ENCODE assay signal across 19 cellular contexts in genomic region chr3:43032217-43032545, GRCh38. TPM values are rescaled to one million over a fixed set of nuclear protein-coding genes. Genes with fewer than 3 reads are reported as not detected.
A peak's percentile ranks its signal among the peaks of the same experiment; 100 is the strongest.
DNase-seq lines count a peak whose midpoint lies in the region; ATAC-seq, FAIRE-seq and TF ChIP-seq lines count a peak whose summit lies in the region.
"Had no signal": no experiment of that assay in that cellular context is flagged by ENCODE, and none has a peak within 500 bp of the region (broad histone marks: within the 10 kb centered on the region; RNA-seq: fewer than 3 reads in every experiment).

No MANE protein-coding gene starts in this region.

- DNase-seq in coronary artery (ENCODE audit: low spot score) (peak; percentile 64), left lobe of liver (ENCODE audit: low spot score) (peak; percentile 36), type B pancreatic cell (ENCODE audit: extremely low spot score, unreplicated experiment) (peak; percentile 55), NCI-H1105 treated with DMSO at 0.1 percent for 48 hours (lab: John Stamatoyannopoulos, UW) (no peak), urothelium cell line (ENCODE audit: low spot score) (no peak)
- no peak for DNase-seq in stimulated activated naive CD4-positive, alpha-beta T cell treated with Interleukin-2 at 50 U/mL for 16 hours (lab: John Stamatoyannopoulos, UW)
- DNase-seq: Calu3; CD4-positive, alpha-beta memory T cell; COR-L47; DMS53; DMS79 treated with DMSO at 0.1 percent for 48 hours; GF-D8; H9 had no signal

- no peak overlapping the region for H3K27ac Mint-ChIP-seq in type B pancreatic cell
- H3K27ac Mint-ChIP-seq: CD4-positive, alpha-beta memory T cell; GM23338; H9 had no signal

- H3K4me3 Mint-ChIP-seq in type B pancreatic cell, result no peak overlapping the region
- H3K4me3 Mint-ChIP-seq: CD4-positive, alpha-beta memory T cell; GM23338; H9 had no signal

- no peak for ATAC-seq in left lobe of liver
- ATAC-seq: GM23338, HCT116 had no signal

- FAIRE-seq in urothelium cell line (lab: Jason Lieb, UNC), result no peak
- FAIRE-seq: GM12891, GM18507 had no signal

- H3K4me1 Mint-ChIP-seq in type B pancreatic cell (ENCODE audit: unreplicated experiment), result no peaks in the 10 kb centered on the region
- H3K4me1 Mint-ChIP-seq: GM23338, H9 had no signal

- peaks cover 1% of the 10 kb centered on the region for H3K27me3 Mint-ChIP-seq in type B pancreatic cell

- H3K9me3 Mint-ChIP-seq in type B pancreatic cell, result no peaks in the 10 kb centered on the region
- H3K9me3 Mint-ChIP-seq: CD4-positive, alpha-beta memory T cell; GM23338; H9 had no signal

- H3K36me3 Mint-ChIP-seq in type B pancreatic cell, result no peaks in the 10 kb centered on the region
- H3K36me3 Mint-ChIP-seq: CD4-positive, alpha-beta memory T cell had no signal

- no peak overlapping the region for H3K27ac ChIP-seq in coronary artery

- TF ChIP-seq CTCF in coronary artery (IDR thresholded peaks at IDR 0.05) (no peak), type B pancreatic cell (conservative IDR thresholded peaks at IDR 0.05) (no peak)

- H3K4me3 ChIP-seq in coronary artery, result no peak overlapping the region
- H3K4me3 ChIP-seq: GM23338 had no signal

RNA-seq across cellular contexts. Expression of gene GASK1A, which starts 53.1 kb away (rescaled TPM):
- total RNA-seq in left lobe of liver (19.9 TPM), type B pancreatic cell (ENCODE audit: low replicate concordance) (0.36 and 0.89 TPM in 2 replicates)
- total RNA-seq: A172; CD4-positive, alpha-beta memory T cell; G401 had no signal

Comparison
In these comparisons a context has a peak if more than half of its experiments do, and no peak if none do; other contexts are left out.
1. DNase-seq: peak in coronary artery (single experiment), left lobe of liver (single experiment) and type B pancreatic cell (single experiment); none in stimulated activated naive CD4-positive, alpha-beta T cell treated with Interleukin-2 at 50 U/mL for 16 hours (single experiment), NCI-H1105 treated with DMSO at 0.1 percent for 48 hours (single experiment) and urothelium cell line (single experiment).
2. RNA of gene GASK1A, which starts 53.1 kb away (total RNA-seq): 19.9 TPM in left lobe of liver (single experiment); 0.36 to 0.89 TPM in type B pancreatic cell; every median in the first group is over 10 times any median in the second.